In genomic region chr5:39106332-39106731, GRCh38 we compare ENCODE assay signal across 12 cellular contexts. TPM values are rescaled to one million over a fixed set of nuclear protein-coding genes. Genes with fewer than 3 reads are reported as not detected.
DNase-seq lines count a peak whose midpoint lies in the region; ATAC-seq, FAIRE-seq and TF ChIP-seq lines count a peak whose summit lies in the region.
"Had no signal": no experiment of that assay in that cellular context is flagged by ENCODE, and none has a peak within 500 bp of the region (broad histone marks: within the 10 kb centered on the region; RNA-seq: fewer than 3 reads in every experiment).

No MANE protein-coding gene starts in this region.

- DNase-seq in A549 (ENCODE audit: low read depth in 1 of 2, low spot score in 1 of 2), result peak in 1 of 2 experiments; percentile 43
- peak; percentile 17 for DNase-seq in RKO (ENCODE audit: low spot score)
- DNase-seq in fibroblast of pulmonary artery (ENCODE audit: low read depth), result peak; percentile 31
- DNase-seq in WERI-Rb-1, result no peak
- no peak for DNase-seq in stimulated activated CD4-positive, alpha-beta T cell treated with anti-CD3 and anti-CD28 coated beads, Interleukin-12 subunit alpha, Interleukin-12 subunit beta, amount 100 ng/mL, for 4 hours
- DNase-seq in KBM-7, result no peak
- no peak for DNase-seq in hippocampal formation (lab: John Stamatoyannopoulos, UW)
- DNase-seq: DMS79 treated with DMSO at 0.1 percent for 48 hours; stimulated activated CD4-positive, alpha-beta T cell treated with anti-CD3 and anti-CD28 coated beads, Interleukin-4, amount 100 ng/mL, for 24 hours; testis had no signal

- no peak for TF ChIP-seq EP300 in A549 (IDR thresholded peaks at IDR 0.05)

- H3K4me3 ChIP-seq in A549 (no peak overlapping the region), DOHH2 (ENCODE audit: low read length) (no peak overlapping the region), fibroblast of pulmonary artery (replicated peaks; ENCODE audit: low read depth, low read length) (no peak overlapping the region), WERI-Rb-1 (ENCODE audit: low read depth, low read length) (no peak overlapping the region)
- H3K4me3 ChIP-seq: testis had no signal

- POLR2A ChIA-PET in A549 (lab: Yijun Ruan, JAX), result no interaction called here

- no peak for TF ChIP-seq POLR2A in A549 (IDR thresholded peaks at IDR 0.05; ENCODE audit: low read length)

- no peaks in the 10 kb centered on the region for H3K9me2 ChIP-seq in DOHH2 (replicated peaks; ENCODE audit: control insufficient read depth, low read length)

- no peaks in the 10 kb centered on the region for H3F3A ChIP-seq in DOHH2 (ENCODE audit: control insufficient read depth, insufficient read depth)

- 11% methylated on average over 1 of the region's 1 CpG for WGBS in A549 (ENCODE audit: missing lambda C conversion rate)

- H4K20me1 ChIP-seq in DOHH2 (ENCODE audit: control insufficient read depth, insufficient read depth, low read depth, low read length), result no peaks in the 10 kb centered on the region

- H3K27me3 ChIP-seq in DOHH2 (ENCODE audit: control insufficient read depth, low read length) (peaks cover 23% of the 10 kb centered on the region), WERI-Rb-1 (ENCODE audit: insufficient read depth, low read depth, severe bottlenecking) (no peaks in the 10 kb centered on the region)
- H3K27me3 ChIP-seq: testis had no signal

- in situ Hi-C loops in KBM-7 (cut with MboI; ENCODE audit: low pct_unique_long_range_greater_than_20kb, low sequenced_read_pairs), result no loop called here

- TF ChIP-seq RAD21 in A549 (conservative IDR thresholded peaks at IDR 0.05 in 1 of 2, IDR thresholded peaks at IDR 0.05 in 1 of 2), result peak; percentile 56 to 71

- peaks cover 62% of the 10 kb centered on the region for H3K4me1 ChIP-seq in A549
- H3K4me1 ChIP-seq in DOHH2 (ENCODE audit: control insufficient read depth, low read length), result no peaks in the 10 kb centered on the region
- H3K4me1 ChIP-seq: testis had no signal

- CTCF ChIA-PET in A549 (lab: Yijun Ruan, JAX), result interaction anchor here (0.8 to 1.1 kb wide), 2 partner anchors 11 to 401 kb away, joined by 3 to 5 read pairs; no protein-coding TSS in a partner anchor

- peak overlapping the region in 1 of 2 experiments; percentile 63; a peak in 4 of 6 replicates for H3K27ac ChIP-seq in A549
- no peak overlapping the region for H3K27ac ChIP-seq in DOHH2 (ENCODE audit: low read depth, low read length)
- H3K27ac ChIP-seq in WERI-Rb-1, result no peak overlapping the region
- H3K27ac ChIP-seq: testis had no signal

- H3K9me3 ChIP-seq in A549 (no peaks in the 10 kb centered on the region), DOHH2 (ENCODE audit: control insufficient read depth, insufficient read depth, low read length) (no peaks in the 10 kb centered on the region), WERI-Rb-1 (ENCODE audit: severe bottlenecking) (no peaks in the 10 kb centered on the region)
- H3K9me3 ChIP-seq: testis had no signal

- peak overlapping the region; percentile 63 for H3K4me2 ChIP-seq in A549
- H3K4me2 ChIP-seq in DOHH2 (ENCODE audit: low read length), result no peak overlapping the region

- peak; percentile 95 for FAIRE-seq in A549 (lab: Jason Lieb, UNC)
- FAIRE-seq: colon had no signal

- TF ChIP-seq CTCF in A549 (IDR thresholded peaks at IDR 0.05), result peak; percentile 69
- TF ChIP-seq CTCF in DOHH2 (IDR thresholded peaks at IDR 0.05; ENCODE audit: low read depth, low read length, poor library complexity, severe bottlenecking), result peak; percentile 45
- TF ChIP-seq CTCF in fibroblast of pulmonary artery (IDR thresholded peaks at IDR 0.05; ENCODE audit: low read length, missing control alignments), result peak; percentile 37
- TF ChIP-seq CTCF in WERI-Rb-1 (IDR thresholded peaks at IDR 0.05; ENCODE audit: low read depth, low read length), result no peak

- H3K36me3 ChIP-seq in DOHH2 (ENCODE audit: control insufficient read depth, low read length) (no peaks in the 10 kb centered on the region), WERI-Rb-1 (no peaks in the 10 kb centered on the region)

- H3K79me2 ChIP-seq in DOHH2 (ENCODE audit: control insufficient read depth, low read length), result no peaks in the 10 kb centered on the region

- no peak for ATAC-seq in A549

TF ChIP-seq in A549, 52 proteins besides CTCF, POLR2A, EP300 and RAD21:
- TF ChIP-seq TFCP2L1 (CRISPR knock-in tag; IDR thresholded peaks at IDR 0.05), result 0 out of 2 replicates have a peak, but pooled peaks have one; percentile 25
- TF ChIP-seq TP53 (CRISPR knock-in tag; IDR thresholded peaks at IDR 0.05), result no peak
- no peak for TF ChIP-seq NPAS2 (CRISPR knock-in tag; IDR thresholded peaks at IDR 0.05; ENCODE audit: borderline replicate concordance)
- peak; percentile 77 for TF ChIP-seq SMC3 (IDR thresholded peaks at IDR 0.05)
- TF ChIP-seq HEYL (CRISPR knock-in tag; IDR thresholded peaks at IDR 0.05), result no peak
- no peak for TF ChIP-seq KDM5A (IDR thresholded peaks at IDR 0.05)
- no peak for TF ChIP-seq RFX5 (IDR thresholded peaks at IDR 0.05)
- no peak for TF ChIP-seq HOXA7 (CRISPR knock-in tag; IDR thresholded peaks at IDR 0.05)
- TF ChIP-seq FOSL2 (IDR thresholded peaks at IDR 0.05), result no peak
- no peak for TF ChIP-seq FOSL2 (CRISPR knock-in tag; IDR thresholded peaks at IDR 0.05)
- no peak for TF ChIP-seq MAX (IDR thresholded peaks at IDR 0.05)
TF ChIP-seq in A549: peak in this region for 2.

RNA-seq across cellular contexts. Expression of gene RICTOR, which starts 32.1 kb away (rescaled TPM):
- 26.8 and 28.5 TPM in 2 replicates for polyA plus RNA-seq in A549 (2011; rRNA removed)
- 1.6 and 1.9 TPM in 2 replicates for polyA plus RNA-seq in A549 (2012; cell fraction: cytosol; rRNA removed)
- polyA plus RNA-seq in A549 (2012; cell fraction: nucleus; rRNA removed), result 3.7 and 5.4 TPM in 2 replicates
- 5.8 to 6.8 TPM (median 6.5 TPM) in 3 replicates for polyA plus RNA-seq in A549 (2017; fragmentation: RNase III; extraction: RNeasy Plus Mini Kit Qiagen cat#74134 plus additional on column Dnase treatment)
- 59.6 and 63.3 TPM in 2 replicates for polyA minus RNA-seq in A549 (2011; rRNA and poly(A)+ RNA removed)

Comparison
In these comparisons a context has a peak if more than half of its experiments do, and no peak if none do; other contexts are left out.
1. DNase-seq: peak in RKO (single experiment) and fibroblast of pulmonary artery (single experiment); none in WERI-Rb-1 (single experiment), stimulated activated CD4-positive, alpha-beta T cell treated with anti-CD3 and anti-CD28 coated beads, Interleukin-12 subunit alpha, Interleukin-12 subunit beta, amount 100 ng/mL, for 4 hours (single experiment), KBM-7 (single experiment) and hippocampal formation (0 of 2).